In the genomic region with DNA sequence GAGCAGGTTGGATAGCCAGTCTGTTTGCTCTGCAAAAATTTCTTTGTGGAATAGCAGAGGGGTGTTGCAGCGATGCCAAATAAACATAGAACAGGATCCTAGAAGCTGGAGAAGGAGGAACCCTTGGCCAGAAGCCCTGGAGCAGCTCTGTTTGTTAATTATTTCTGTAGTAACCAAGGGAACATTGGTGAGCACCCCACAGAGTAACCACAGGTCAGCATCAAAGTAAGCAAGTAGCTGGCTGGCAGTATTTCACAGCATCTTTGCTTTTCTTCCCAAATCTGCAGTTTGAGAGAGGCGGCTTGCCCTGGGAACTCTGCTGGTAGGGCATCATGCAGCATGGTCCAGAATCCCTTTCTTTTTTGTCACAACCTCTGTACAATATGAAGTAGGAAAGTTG, we compare ENCODE assay signal across 1 cellular context.
TF ChIP-seq lines count a peak whose summit lies in the region.

No MANE protein-coding gene starts in this region.

TF ChIP-seq in IMR-90, 13 proteins besides CTCF, POLR2A, EP300 and RAD21:
- TF ChIP-seq NFE2L2 (IDR thresholded peaks at IDR 0.05; ENCODE audit: low read depth, low read length) = no peak
- TF ChIP-seq MAZ (IDR thresholded peaks at IDR 0.05; ENCODE audit: borderline replicate concordance, low read depth, low read length) = no peak
- TF ChIP-seq SMC3 (IDR thresholded peaks at IDR 0.05; ENCODE audit: low read depth, low read length) = no peak
- TF ChIP-seq, protein P1, sequence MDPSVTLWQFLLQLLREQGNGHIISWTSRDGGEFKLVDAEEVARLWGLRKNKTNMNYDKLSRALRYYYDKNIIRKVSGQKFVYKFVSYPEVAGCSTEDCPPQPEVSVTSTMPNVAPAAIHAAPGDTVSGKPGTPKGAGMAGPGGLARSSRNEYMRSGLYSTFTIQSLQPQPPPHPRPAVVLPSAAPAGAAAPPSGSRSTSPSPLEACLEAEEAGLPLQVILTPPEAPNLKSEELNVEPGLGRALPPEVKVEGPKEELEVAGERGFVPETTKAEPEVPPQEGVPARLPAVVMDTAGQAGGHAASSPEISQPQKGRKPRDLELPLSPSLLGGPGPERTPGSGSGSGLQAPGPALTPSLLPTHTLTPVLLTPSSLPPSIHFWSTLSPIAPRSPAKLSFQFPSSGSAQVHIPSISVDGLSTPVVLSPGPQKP (IDR thresholded peaks at IDR 0.05; ENCODE audit: borderline replicate concordance, low read depth, low read length) = no peak
- TF ChIP-seq MAFK (IDR thresholded peaks at IDR 0.05; ENCODE audit: low read depth, low read length) = no peak
- TF ChIP-seq CHD1 (IDR thresholded peaks at IDR 0.05; ENCODE audit: low read depth, low read length) = no peak
- no peak for TF ChIP-seq RCOR1 (IDR thresholded peaks at IDR 0.05; ENCODE audit: insufficient replicate concordance, low read length)
- TF ChIP-seq MXI1 (IDR thresholded peaks at IDR 0.05; ENCODE audit: borderline replicate concordance, low read depth, low read length) = no peak
- TF ChIP-seq, protein P2, sequence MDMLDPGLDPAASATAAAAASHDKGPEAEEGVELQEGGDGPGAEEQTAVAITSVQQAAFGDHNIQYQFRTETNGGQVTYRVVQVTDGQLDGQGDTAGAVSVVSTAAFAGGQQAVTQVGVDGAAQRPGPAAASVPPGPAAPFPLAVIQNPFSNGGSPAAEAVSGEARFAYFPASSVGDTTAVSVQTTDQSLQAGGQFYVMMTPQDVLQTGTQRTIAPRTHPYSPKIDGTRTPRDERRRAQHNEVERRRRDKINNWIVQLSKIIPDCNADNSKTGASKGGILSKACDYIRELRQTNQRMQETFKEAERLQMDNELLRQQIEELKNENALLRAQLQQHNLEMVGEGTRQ (IDR thresholded peaks at IDR 0.05; ENCODE audit: low read depth, low read length) = no peak
- TF ChIP-seq BHLHE40 (IDR thresholded peaks at IDR 0.05; ENCODE audit: low read depth, low read length) = no peak
- TF ChIP-seq RFX5 (IDR thresholded peaks at IDR 0.05; ENCODE audit: low read depth, low read length) = no peak
- TF ChIP-seq FOS (IDR thresholded peaks at IDR 0.05; ENCODE audit: low read depth, low read length) = no peak
- TF ChIP-seq CEBPB (IDR thresholded peaks at IDR 0.05; ENCODE audit: low read depth, low read length) = no peak
